In genomic region chr12:100498141-100498540, GRCh38 we compare ENCODE assay signal across 36 cellular contexts. TPM values are rescaled to one million over a fixed set of nuclear protein-coding genes. Genes with fewer than 3 reads are reported as not detected.
"Had no signal": no experiment of that assay in that cellular context is flagged by ENCODE, and none has a peak within 500 bp of the region (broad histone marks: within the 10 kb centered on the region; RNA-seq: fewer than 3 reads in every experiment).

No MANE protein-coding gene starts in this region.

- H3K4me1 Mint-ChIP-seq: activated B cell treated with CpG ODN at 0.5 μM for 24 hours; activated CD4-positive, alpha-beta T cell treated with anti-CD3 and anti-CD28 coated beads, Interleukin-2, amount 10 ng/mL, durations not matched to agents 24 days and 14 days; activated naive CD4-positive, alpha-beta T cell treated with anti-CD3 and anti-CD28 coated beads, Interleukin-2, amount 10 ng/mL, durations not matched to agents 7 days and 5 days; activated naive CD4-positive, alpha-beta T cell treated with anti-CD3 and anti-CD28 coated beads, Interleukin-2, amount 50 U/mL, for 24 hours; activated naive CD8-positive, alpha-beta T cell treated with anti-CD3 and anti-CD28 coated beads, Interleukin-2, amount 10 ng/mL, durations not matched to agents 7 days and 5 days; activated naive CD8-positive, alpha-beta T cell treated with anti-CD3 and anti-CD28 coated beads, Interleukin-2, amount 50 U/mL, for 24 hours had no signal

- FAIRE-seq: TTC549 had no signal

- DNase-seq: activated B cell treated with CpG ODN at 0.5 μM for 24 hours; activated CD4-positive, alpha-beta memory T cell treated with anti-CD3 and anti-CD28 coated beads for 36 hours; activated CD4-positive, alpha-beta T cell treated with anti-CD3 and anti-CD28 coated beads for 4 hours; activated CD4-positive, alpha-beta T cell treated with anti-CD3 and anti-CD28 coated beads, Interleukin-2, amount 10 ng/mL, durations not matched to agents 24 days and 14 days; activated CD4-positive, alpha-beta T cell treated with anti-CD3 and anti-CD28 coated beads, Interleukin-2, amount 50 U/mL, for 1 hour; activated CD4-positive, alpha-beta T cell treated with anti-CD3 and anti-CD28 coated beads, Interleukin-2, amount 50 U/mL, for 4 hours; activated CD4-positive, CD25-positive, alpha-beta regulatory T cell treated with anti-CD3 and anti-CD28 coated beads, Interleukin-2, amount 50 U/mL, for 72 hours; activated CD8-positive, alpha-beta memory T cell treated with anti-CD3 and anti-CD28 coated beads, Interleukin-2, amount 50 U/mL, for 4 hours; activated CD8-positive, alpha-beta T cell treated with anti-CD3 and anti-CD28 coated beads for 36 hours; activated effector memory CD4-positive, alpha-beta T cell treated with Interleukin-2 at 50 U/mL for 16 hours; activated gamma-delta T cell; activated naive CD4-positive, alpha-beta T cell treated with anti-CD3 and anti-CD28 coated beads, Interleukin-2, amount 10 ng/mL, durations not matched to agents 7 days and 5 days; activated naive CD4-positive, alpha-beta T cell treated with Interleukin-2 at 50 U/mL for 16 hours; activated naive CD8-positive, alpha-beta T cell treated with anti-CD3 and anti-CD28 coated beads, Interleukin-2, amount 10 ng/mL, durations not matched to agents 7 days and 5 days; activated naive CD8-positive, alpha-beta T cell treated with anti-CD3 and anti-CD28 coated beads, Interleukin-2, amount 50 U/mL, for 24 hours; activated T-cell treated with anti-CD3 and anti-CD28 coated beads for 4 hours; activated T-cell treated with anti-CD3 and anti-CD28 coated beads, Interleukin-2, amount 50 U/mL, for 24 hours; activated T-cell treated with anti-CD3 and anti-CD28 coated beads, Interleukin-2, amount 50 U/mL, for 48 hours; amygdala; anterior cingulate cortex; brain microvascular endothelial cell; central memory CD4-positive, alpha-beta T cell; T-helper 1 cell; T-helper 2 cell; T-helper 9 cell had no signal

- H3K27me3 Mint-ChIP-seq: activated B cell treated with CpG ODN at 0.5 μM for 24 hours; activated CD4-positive, alpha-beta memory T cell treated with anti-CD3 and anti-CD28 coated beads for 36 hours; activated CD4-positive, alpha-beta T cell treated with anti-CD3 and anti-CD28 coated beads, Interleukin-2, amount 10 ng/mL, durations not matched to agents 24 days and 14 days; activated naive CD4-positive, alpha-beta T cell treated with anti-CD3 and anti-CD28 coated beads, Interleukin-2, amount 10 ng/mL, durations not matched to agents 7 days and 5 days; activated naive CD4-positive, alpha-beta T cell treated with anti-CD3 and anti-CD28 coated beads, Interleukin-2, amount 50 U/mL, for 24 hours; activated naive CD8-positive, alpha-beta T cell treated with anti-CD3 and anti-CD28 coated beads, Interleukin-2, amount 10 ng/mL, durations not matched to agents 7 days and 5 days; activated naive CD8-positive, alpha-beta T cell treated with anti-CD3 and anti-CD28 coated beads, Interleukin-2, amount 50 U/mL, for 24 hours had no signal

- H3K27ac ChIP-seq: ascending aorta, brain microvascular endothelial cell, breast epithelium, VCaP had no signal

- H3K36me3 ChIP-seq: ascending aorta, brain microvascular endothelial cell, breast epithelium had no signal

- H3K4me3 ChIP-seq: ascending aorta, breast epithelium had no signal

- H3K9me3 ChIP-seq: ascending aorta, breast epithelium had no signal

- H3K27ac Mint-ChIP-seq: activated B cell treated with CpG ODN at 0.5 μM for 24 hours; activated CD4-positive, alpha-beta memory T cell treated with anti-CD3 and anti-CD28 coated beads for 36 hours; activated CD4-positive, alpha-beta T cell treated with anti-CD3 and anti-CD28 coated beads, Interleukin-2, amount 10 ng/mL, durations not matched to agents 24 days and 14 days; activated CD8-positive, alpha-beta T cell treated with anti-CD3 and anti-CD28 coated beads for 36 hours; activated naive CD4-positive, alpha-beta T cell treated with anti-CD3 and anti-CD28 coated beads, Interleukin-2, amount 10 ng/mL, durations not matched to agents 7 days and 5 days; activated naive CD4-positive, alpha-beta T cell treated with anti-CD3 and anti-CD28 coated beads, Interleukin-2, amount 50 U/mL, for 24 hours; activated naive CD8-positive, alpha-beta T cell; activated naive CD8-positive, alpha-beta T cell treated with anti-CD3 and anti-CD28 coated beads, Interleukin-2, amount 10 ng/mL, durations not matched to agents 7 days and 5 days; activated naive CD8-positive, alpha-beta T cell treated with anti-CD3 and anti-CD28 coated beads, Interleukin-2, amount 50 U/mL, for 24 hours; activated T-cell treated with anti-CD3 and anti-CD28 coated beads, Interleukin-2, amount 50 U/mL, for 24 hours; activated T-helper 2 cell treated with anti-CD3 and anti-CD28 coated beads, Interferon-gamma antibody, Interleukin-2, Interleukin-4, amounts not matched to agents 10 μg/mL and 5 μg/mL and 100 μg/mL, durations not matched to agents 14 hours and 24 hours and 36 hours; T-helper 1 cell treated with Interleukin-12 subunit alpha and Interleukin-12 subunit beta and Interleukin-4 antibody, amounts not matched to agents 30 μg/mL and 1 μg/mL, for 36 hours; T-helper 2 cell treated with Interferon-gamma antibody and Interleukin-4, amounts not matched to agents 5 μg/mL and 100 μg/mL, for 36 hours had no signal

- H3K27me3 ChIP-seq: ascending aorta, brain microvascular endothelial cell, breast epithelium had no signal

- H3K9me3 Mint-ChIP-seq: activated B cell treated with CpG ODN at 0.5 μM for 24 hours; activated CD4-positive, alpha-beta memory T cell treated with anti-CD3 and anti-CD28 coated beads for 36 hours; activated CD4-positive, alpha-beta T cell treated with anti-CD3 and anti-CD28 coated beads, Interleukin-2, amount 10 ng/mL, durations not matched to agents 24 days and 14 days; activated CD8-positive, alpha-beta T cell treated with anti-CD3 and anti-CD28 coated beads for 36 hours; activated naive CD4-positive, alpha-beta T cell treated with anti-CD3 and anti-CD28 coated beads, Interleukin-2, amount 10 ng/mL, durations not matched to agents 7 days and 5 days; activated naive CD4-positive, alpha-beta T cell treated with anti-CD3 and anti-CD28 coated beads, Interleukin-2, amount 50 U/mL, for 24 hours; activated naive CD8-positive, alpha-beta T cell treated with anti-CD3 and anti-CD28 coated beads, Interleukin-2, amount 10 ng/mL, durations not matched to agents 7 days and 5 days; activated naive CD8-positive, alpha-beta T cell treated with anti-CD3 and anti-CD28 coated beads, Interleukin-2, amount 50 U/mL, for 24 hours; activated T-cell treated with anti-CD3 and anti-CD28 coated beads, Interleukin-2, amount 50 U/mL, for 24 hours; activated T-helper 2 cell treated with anti-CD3 and anti-CD28 coated beads, Interferon-gamma antibody, Interleukin-2, Interleukin-4, amounts not matched to agents 10 μg/mL and 5 μg/mL and 100 μg/mL, durations not matched to agents 14 hours and 24 hours and 36 hours; T-helper 1 cell treated with Interleukin-12 subunit alpha and Interleukin-12 subunit beta and Interleukin-4 antibody, amounts not matched to agents 30 μg/mL and 1 μg/mL, for 36 hours; T-helper 2 cell treated with Interferon-gamma antibody and Interleukin-4, amounts not matched to agents 5 μg/mL and 100 μg/mL, for 36 hours had no signal

- ATAC-seq: activated CD8-positive, alpha-beta T cell treated with anti-CD3 and anti-CD28 coated beads for 36 hours; activated naive CD8-positive, alpha-beta T cell treated with anti-CD3 and anti-CD28 coated beads, Interleukin-2, amount 50 U/mL, for 24 hours had no signal

- H3K4me3 Mint-ChIP-seq: activated B cell treated with CpG ODN at 0.5 μM for 24 hours; activated CD4-positive, alpha-beta memory T cell treated with anti-CD3 and anti-CD28 coated beads for 36 hours; activated CD4-positive, alpha-beta T cell treated with anti-CD3 and anti-CD28 coated beads, Interleukin-2, amount 10 ng/mL, durations not matched to agents 24 days and 14 days; activated CD8-positive, alpha-beta T cell treated with anti-CD3 and anti-CD28 coated beads for 36 hours; activated naive CD4-positive, alpha-beta T cell treated with anti-CD3 and anti-CD28 coated beads, Interleukin-2, amount 10 ng/mL, durations not matched to agents 7 days and 5 days; activated naive CD4-positive, alpha-beta T cell treated with anti-CD3 and anti-CD28 coated beads, Interleukin-2, amount 50 U/mL, for 24 hours; activated naive CD8-positive, alpha-beta T cell; activated naive CD8-positive, alpha-beta T cell treated with anti-CD3 and anti-CD28 coated beads, Interleukin-2, amount 10 ng/mL, durations not matched to agents 7 days and 5 days; activated naive CD8-positive, alpha-beta T cell treated with anti-CD3 and anti-CD28 coated beads, Interleukin-2, amount 50 U/mL, for 24 hours; activated T-cell treated with anti-CD3 and anti-CD28 coated beads, Interleukin-2, amount 50 U/mL, for 24 hours; T-helper 1 cell treated with Interleukin-12 subunit alpha and Interleukin-12 subunit beta and Interleukin-4 antibody, amounts not matched to agents 30 μg/mL and 1 μg/mL, for 36 hours; T-helper 2 cell treated with Interferon-gamma antibody and Interleukin-4, amounts not matched to agents 5 μg/mL and 100 μg/mL, for 36 hours had no signal

- H3K36me3 Mint-ChIP-seq: activated CD4-positive, alpha-beta memory T cell treated with anti-CD3 and anti-CD28 coated beads for 36 hours; activated naive CD4-positive, alpha-beta T cell treated with anti-CD3 and anti-CD28 coated beads, Interleukin-2, amount 10 ng/mL, durations not matched to agents 7 days and 5 days; activated naive CD4-positive, alpha-beta T cell treated with anti-CD3 and anti-CD28 coated beads, Interleukin-2, amount 50 U/mL, for 24 hours; activated naive CD8-positive, alpha-beta T cell; activated naive CD8-positive, alpha-beta T cell treated with anti-CD3 and anti-CD28 coated beads, Interleukin-2, amount 10 ng/mL, durations not matched to agents 7 days and 5 days had no signal

- H3K4me1 ChIP-seq: ascending aorta, breast epithelium had no signal

RNA-seq across cellular contexts. Expression of gene NR1H4, which starts 24.5 kb away (rescaled TPM):
- total RNA-seq: activated B cell treated with CpG ODN at 0.5 μM for 24 hours; activated CD4-positive, alpha-beta memory T cell treated with anti-CD3 and anti-CD28 coated beads for 36 hours; activated CD4-positive, alpha-beta T cell treated with anti-CD3 and anti-CD28 coated beads, Interleukin-2, amount 10 ng/mL, durations not matched to agents 24 days and 14 days; activated CD8-positive, alpha-beta memory T cell treated with anti-CD3 and anti-CD28 coated beads for 36 hours; activated CD8-positive, alpha-beta T cell treated with anti-CD3 and anti-CD28 coated beads for 36 hours; activated naive CD8-positive, alpha-beta T cell treated with anti-CD3 and anti-CD28 coated beads, Interleukin-2, amount 10 ng/mL, durations not matched to agents 7 days and 5 days; activated T-helper 2 cell treated with anti-CD3 and anti-CD28 coated beads, Interferon-gamma antibody, Interleukin-2, Interleukin-4, amounts not matched to agents 10 μg/mL and 5 μg/mL and 100 μg/mL, durations not matched to agents 14 hours and 24 hours and 36 hours; cardiac septum had no signal
